In genomic region chr13:26412961-26413716, GRCh38 we compare ENCODE assay signal across 23 cellular contexts.
A peak's percentile ranks its signal among the peaks of the same experiment; 100 is the strongest.
DNase-seq lines count a peak whose midpoint lies in the region; FAIRE-seq and TF ChIP-seq lines count a peak whose summit lies in the region.
"Had no signal": no experiment of that assay in that cellular context is flagged by ENCODE, and none has a peak within 500 bp of the region (broad histone marks: within the 10 kb centered on the region; RNA-seq: fewer than 3 reads in every experiment).

No MANE protein-coding gene starts in this region.

- no peak overlapping the region for H3K27ac Mint-ChIP-seq in immature natural killer cell
- H3K27ac Mint-ChIP-seq: CD4-positive, alpha-beta memory T cell; GM23338 had no signal

- dilution Hi-C loops in endothelial cell of umbilical vein (cut with MboI; ENCODE audit: extremely low pct_ligation_motif_present, low sequenced_read_pairs), result no loop called here

- H3K9me1 ChIP-seq in endothelial cell of umbilical vein (replicated peaks; ENCODE audit: control insufficient read depth, extremely low read depth, insufficient read depth, low read length), result no peaks in the 10 kb centered on the region

- no peak overlapping the region for H3K4me3 ChIP-seq in Jurkat, Clone E6-1 (ENCODE audit: low read length)
- no peak overlapping the region for H3K4me3 ChIP-seq in endothelial cell of umbilical vein (replicated peaks in 1 of 3; ENCODE audit: insufficient read depth in 1 of 3, low read depth in 1 of 3, low read length in 3 of 3)
- H3K4me3 ChIP-seq: BLaER1 treated with 17β-estradiol and CSF1 and Interleukin-3, amounts not matched to agents 10 nM and 100 nM; GM23338; HAP-1 had no signal

- peaks cover 0 to 3% of the 10 kb centered on the region in 2 experiments for H3K27me3 ChIP-seq in endothelial cell of umbilical vein (ENCODE audit: control insufficient read depth in 2 of 2, insufficient read depth in 2 of 2, low read length in 2 of 2)
- H3K27me3 ChIP-seq: BLaER1 treated with 17β-estradiol and CSF1 and Interleukin-3, amounts not matched to agents 10 nM and 100 nM had no signal

- H3K27me3 Mint-ChIP-seq in immature natural killer cell (ENCODE audit: low read depth in 3 of 3), result peaks cover 0 to 9% (median 1%) of the 10 kb centered on the region in 3 donors
- H3K27me3 Mint-ChIP-seq: CD4-positive, alpha-beta memory T cell had no signal

- no peak for TF ChIP-seq CTCF in endothelial cell of umbilical vein (IDR thresholded peaks at IDR 0.05; ENCODE audit: extremely low read depth in 1 of 2, insufficient read depth in 1 of 2, low read depth in 1 of 2, low read length in 2 of 2)

- no peak for TF ChIP-seq POLR2A in endothelial cell of umbilical vein (IDR thresholded peaks at IDR 0.05; ENCODE audit: low read depth, low read length)

- H4K20me1 ChIP-seq in endothelial cell of umbilical vein (replicated peaks; ENCODE audit: control insufficient read depth, extremely low read depth, insufficient read depth, low read length), result no peaks in the 10 kb centered on the region
- H4K20me1 ChIP-seq: BLaER1 treated with 17β-estradiol and CSF1 and Interleukin-3, amounts not matched to agents 10 nM and 100 nM had no signal

- peak overlapping the region; percentile 60 for H3K27ac ChIP-seq in endothelial cell of umbilical vein (ENCODE audit: insufficient read depth, low read depth, low read length)
- H3K27ac ChIP-seq: BLaER1 treated with 17β-estradiol and CSF1 and Interleukin-3, amounts not matched to agents 10 nM and 100 nM had no signal

- H3K9me3 ChIP-seq in endothelial cell of umbilical vein (replicated peaks; ENCODE audit: control insufficient read depth, insufficient read depth, low read length), result no peaks in the 10 kb centered on the region
- H3K9me3 ChIP-seq: BLaER1 treated with 17β-estradiol and CSF1 and Interleukin-3, amounts not matched to agents 10 nM and 100 nM; HAP-1 had no signal

- no peak overlapping the region for H3K9ac ChIP-seq in endothelial cell of umbilical vein (replicated peaks; ENCODE audit: extremely low read depth, insufficient read depth, low read length)
- H3K9ac ChIP-seq: BLaER1 treated with 17β-estradiol and CSF1 and Interleukin-3, amounts not matched to agents 10 nM and 100 nM had no signal

- H3K36me3 Mint-ChIP-seq in immature natural killer cell, result peaks cover 6 to 10% (median 9%) of the 10 kb centered on the region in 3 donors

- no peak overlapping the region for H3K4me3 Mint-ChIP-seq in immature natural killer cell
- H3K4me3 Mint-ChIP-seq: CD4-positive, alpha-beta memory T cell; GM23338 had no signal

- intact Hi-C loops in endothelial cell of umbilical vein (cut with micrococcal nuclease), result loop anchor here (1.0 to 2.0 kb wide), 2 partner anchors 63 to 158 kb away; partner anchors contain the start of gene CDK8

- H3K36me3 ChIP-seq in endothelial cell of umbilical vein (ENCODE audit: control insufficient read depth in 2 of 2, extremely low read depth in 1 of 2, insufficient read depth in 2 of 2, low read length in 2 of 2), result no peaks in the 10 kb centered on the region
- H3K36me3 ChIP-seq: HAP-1 had no signal

- no peak overlapping the region for H3K4me2 ChIP-seq in endothelial cell of umbilical vein (ENCODE audit: insufficient read depth, low read length)
- H3K4me2 ChIP-seq: BLaER1 treated with 17β-estradiol and CSF1 and Interleukin-3, amounts not matched to agents 10 nM and 100 nM; GM23338 had no signal

- DNase-seq in NCI-H1417 (lab: John Stamatoyannopoulos, UW), result peak in 2 of 3 experiments; percentile 5 to 31
- DNase-seq in NCI-H1417 treated with DMSO at 0.1 percent for 48 hours (lab: John Stamatoyannopoulos, UW), result no peak
- DNase-seq in Jurkat, Clone E6-1 (ENCODE audit: low read depth, low spot score), result peak; percentile 37
- DNase-seq in OCI-M1 (lab: John Stamatoyannopoulos, UW), result peak; percentile 21
- DNase-seq in endothelial cell of umbilical vein (ENCODE audit: low read depth, low spot score), result no peak
- no peak for DNase-seq in medulla oblongata (ENCODE audit: extremely low spot score)
- DNase-seq in immature natural killer cell, result no peak
- DNase-seq in activated CD4-positive, alpha-beta T cell treated with anti-CD3 and anti-CD28 coated beads, Interleukin-2, amount 50 U/mL, for 48 hours, result no peak
- DNase-seq: 8988T; Calu3; CD4-positive, alpha-beta memory T cell; DMS153; IMR-90; Karpas-422; MV-4-11; NCI-H2171; NCI-H526 had no signal

- no peak overlapping the region for H2AFZ ChIP-seq in endothelial cell of umbilical vein (ENCODE audit: low read depth, low read length)
- H2AFZ ChIP-seq: GM23338 had no signal

- CTCF ChIA-PET in endothelial cell of umbilical vein (lab: Charles Lee), result interaction anchor here (0.6 to 1.3 kb wide), 2 partner anchors 13 to 22 kb away, joined by 3 to 5 read pairs; no protein-coding TSS in a partner anchor

- H3K4me1 Mint-ChIP-seq in immature natural killer cell, result no peaks in the 10 kb centered on the region
- H3K4me1 Mint-ChIP-seq: CD4-positive, alpha-beta memory T cell; GM23338 had no signal

- H3K9me3 Mint-ChIP-seq in immature natural killer cell, result no peaks in the 10 kb centered on the region
- H3K9me3 Mint-ChIP-seq: GM23338 had no signal

- no peak for FAIRE-seq in endothelial cell of umbilical vein (lab: Jason Lieb, UNC)
- FAIRE-seq: GM12891, HTR-8/SVneo, RCC 7860 had no signal

- H3K79me2 ChIP-seq in endothelial cell of umbilical vein (ENCODE audit: control insufficient read depth, insufficient read depth, low read length), result no peaks in the 10 kb centered on the region

- peaks cover 11% of the 10 kb centered on the region for H3K4me1 ChIP-seq in endothelial cell of umbilical vein (ENCODE audit: control insufficient read depth, extremely low read depth, insufficient read depth, low read length)
- H3K4me1 ChIP-seq: BLaER1 treated with 17β-estradiol and CSF1 and Interleukin-3, amounts not matched to agents 10 nM and 100 nM; HAP-1 had no signal

- POLR2A ChIA-PET in endothelial cell of umbilical vein (lab: Charles Lee), result interaction anchor here (1.1 kb wide), 1 partner anchor 18 kb away, joined by 4 read pairs; no protein-coding TSS in a partner anchor

- BruUV-seq in endothelial cell of umbilical vein (replicated peaks; lab: Mats Ljungman, UMichigan), result no TSS peak

TF ChIP-seq in endothelial cell of umbilical vein, 7 proteins besides CTCF, POLR2A, EP300 and RAD21:
- TF ChIP-seq GATA2 (IDR thresholded peaks at IDR 0.05; ENCODE audit: insufficient read depth, insufficient read length, low read depth, low read length) (no peak), MYC (IDR thresholded peaks at IDR 0.05; ENCODE audit: low read depth, low read length) (no peak), FOS (IDR thresholded peaks at IDR 0.05; ENCODE audit: borderline replicate concordance, insufficient read depth, low read length) (no peak)

Comparison
In these comparisons a context has a peak if more than half of its experiments do, and no peak if none do; other contexts are left out.
1. DNase-seq: peak in NCI-H1417 (2 of 3), Jurkat, Clone E6-1 (single experiment) and OCI-M1 (single experiment); none in NCI-H1417 treated with DMSO at 0.1 percent for 48 hours (single experiment), endothelial cell of umbilical vein (single experiment), medulla oblongata (single experiment), immature natural killer cell (0 of 3) and activated CD4-positive, alpha-beta T cell treated with anti-CD3 and anti-CD28 coated beads, Interleukin-2, amount 50 U/mL, for 48 hours (0 of 2).